In genomic region chr5:145101246-145101645, GRCh38 we compare ENCODE assay signal across 1 cellular context.
TF ChIP-seq lines count a peak whose summit lies in the region.

No MANE protein-coding gene starts in this region.

TF ChIP-seq in HepG2, 621 proteins besides CTCF, POLR2A, EP300 and RAD21 (continued from another document):
- TF ChIP-seq ZSCAN5A (CRISPR knock-in tag; IDR thresholded peaks at IDR 0.05; ENCODE audit: borderline replicate concordance): no peak
- TF ChIP-seq ZBTB8A (CRISPR knock-in tag; IDR thresholded peaks at IDR 0.05; ENCODE audit: borderline replicate concordance, low read depth): no peak
